In the genomic region with DNA sequence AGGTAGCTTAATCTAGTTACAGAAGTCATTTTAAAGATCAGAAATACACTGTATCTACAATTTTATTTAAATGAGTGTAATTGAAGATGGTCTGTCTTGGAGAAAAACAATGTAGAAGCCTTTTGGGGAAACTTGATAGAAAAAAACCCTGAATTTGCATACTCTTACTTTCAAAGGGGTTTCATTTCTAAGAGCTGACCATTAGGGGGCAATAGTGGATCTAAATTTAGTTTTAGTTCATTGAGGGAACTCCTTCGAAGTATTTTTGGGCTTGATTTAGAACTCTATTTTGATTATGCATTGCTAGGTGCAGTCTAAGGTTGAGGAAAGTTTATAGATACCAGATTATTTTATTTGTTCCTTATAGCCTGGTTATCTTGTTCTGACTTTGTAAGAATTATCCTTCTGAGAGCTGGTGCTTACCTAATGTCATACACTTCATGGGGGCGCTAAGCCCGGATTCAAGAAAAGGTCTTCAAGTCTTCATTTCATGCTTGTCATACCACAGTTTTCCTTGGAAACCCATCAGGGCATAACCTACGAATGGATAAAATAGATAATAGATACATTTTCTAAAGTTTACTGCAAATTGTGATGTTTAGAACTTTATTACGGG, we compare ENCODE assay signal across 8 cellular contexts.
DNase-seq lines count a peak whose midpoint lies in the region; ATAC-seq, FAIRE-seq and TF ChIP-seq lines count a peak whose summit lies in the region.

No MANE protein-coding gene starts in this region.

- no peak overlapping the region for H3K27ac ChIP-seq in SU-DHL-6 (ENCODE audit: low read depth, low read length)
- H3K27ac ChIP-seq in neutrophil: peak overlapping the region; percentile 93

- peak; percentile 86 for DNase-seq in NB4 (ENCODE audit: low read depth)
- peak; percentile 79 for DNase-seq in fibroblast of the aortic adventitia (ENCODE audit: low read depth)
- no peak for DNase-seq in activated CD4-positive, alpha-beta T cell treated with anti-CD3 and anti-CD28 coated beads for 1 hour

- peaks cover 40% of the 10 kb centered on the region for H3F3A ChIP-seq in SU-DHL-6 (ENCODE audit: insufficient read depth)

- H3K79me2 ChIP-seq in SU-DHL-6 (ENCODE audit: insufficient read depth, low read length): no peaks in the 10 kb centered on the region

- ATAC-seq in GM21717 (IDR thresholded peaks at IDR 0.05; ENCODE audit: unreplicated experiment) (peak; percentile 45), GM19397 (IDR thresholded peaks at IDR 0.05; ENCODE audit: unreplicated experiment) (no peak)

- no peak overlapping the region for H3K4me2 ChIP-seq in SU-DHL-6 (ENCODE audit: low read depth, low read length, poor library complexity, severe bottlenecking)

- no peaks in the 10 kb centered on the region for H4K20me1 ChIP-seq in SU-DHL-6 (ENCODE audit: low read depth, low read length)

- no peak for TF ChIP-seq POLR2A in NB4 (IDR thresholded peaks at IDR 0.05; ENCODE audit: extremely low read depth, insufficient read length)

- no peaks in the 10 kb centered on the region for H3K9me2 ChIP-seq in SU-DHL-6 (replicated peaks; ENCODE audit: insufficient read depth, low read length)

- no peak overlapping the region for H2AFZ ChIP-seq in SU-DHL-6 (ENCODE audit: low read depth, low read length, severe bottlenecking)

- peaks cover 48 to 53% of the 10 kb centered on the region in 2 experiments for H3K4me1 ChIP-seq in neutrophil (ENCODE audit: control insufficient read depth in 1 of 2, insufficient read depth in 1 of 2, low read depth in 1 of 2, low read length in 1 of 2)

- H3K9me3 ChIP-seq in SU-DHL-6 (ENCODE audit: insufficient read depth, low read length): no peaks in the 10 kb centered on the region
- H3K9me3 ChIP-seq in neutrophil: no peaks in the 10 kb centered on the region

- H3K9ac ChIP-seq in SU-DHL-6 (ENCODE audit: low read length): no peak overlapping the region

- H3K4me3 ChIP-seq in NB4 (ENCODE audit: low read depth, low read length) (no peak overlapping the region), SU-DHL-6 (ENCODE audit: insufficient read depth, low read length, poor library complexity, severe bottlenecking) (no peak overlapping the region), fibroblast of the aortic adventitia (ENCODE audit: low read depth, low read length) (no peak overlapping the region), neutrophil (ENCODE audit: low read depth in 1 of 2, low read length in 1 of 2) (peak overlapping the region in 1 of 2 experiments; percentile 58)

- TF ChIP-seq CTCF in NB4 (IDR thresholded peaks at IDR 0.05; ENCODE audit: low read depth, low read length) (peak; percentile 37), SU-DHL-6 (IDR thresholded peaks at IDR 0.05; ENCODE audit: insufficient read depth, low read length, poor library complexity, severe bottlenecking) (peak; percentile 58), fibroblast of the aortic adventitia (IDR thresholded peaks at IDR 0.05; ENCODE audit: insufficient read depth, low read length) (peak; percentile 53), neutrophil (IDR thresholded peaks at IDR 0.05) (peak; percentile 66)

- FAIRE-seq in G401.6 (lab: Jason Lieb, UNC): peak; percentile 97

- H3K27me3 ChIP-seq in SU-DHL-6 (ENCODE audit: low read length) (no peaks in the 10 kb centered on the region), neutrophil (no peaks in the 10 kb centered on the region)

- H3K36me3 ChIP-seq in SU-DHL-6 (ENCODE audit: low read length) (peaks cover 15% of the 10 kb centered on the region), neutrophil (peaks cover 16% of the 10 kb centered on the region)
